22 cellular contexts compared by ENCODE assay signal in the genomic region with DNA sequence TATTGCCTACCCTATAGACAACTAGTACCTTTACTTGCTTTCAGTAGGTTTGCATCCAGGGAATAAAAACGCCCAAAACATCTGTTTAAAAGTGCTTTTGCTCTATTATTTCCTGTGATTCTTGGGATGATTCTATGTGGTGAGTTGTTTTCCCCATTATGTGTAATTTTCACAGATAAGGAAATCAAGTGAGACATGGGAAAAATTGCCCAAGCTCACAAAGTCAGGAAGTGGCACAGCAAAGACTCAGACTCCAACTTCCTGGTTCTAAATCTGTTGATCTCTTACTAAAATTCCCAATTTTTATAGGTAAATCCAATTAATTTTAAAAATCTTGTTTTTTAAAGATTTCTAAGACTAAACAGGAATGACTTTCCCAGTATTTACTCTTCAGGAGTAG.
"Had no signal": no experiment of that assay in that cellular context is flagged by ENCODE, and none has a peak within 500 bp of the region (broad histone marks: within the 10 kb centered on the region; RNA-seq: fewer than 3 reads in every experiment).

No MANE protein-coding gene starts in this region.

- DNase-seq: activated CD4-positive, alpha-beta T cell treated with anti-CD3 and anti-CD28 coated beads, Interleukin-2, amount 50 U/mL, for 1 hour; activated CD4-positive, CD25-positive, alpha-beta regulatory T cell treated with anti-CD3 and anti-CD28 coated beads, Interleukin-2, amount 50 U/mL, for 72 hours; activated CD8-positive, alpha-beta memory T cell treated with anti-CD3 and anti-CD28 coated beads, Interleukin-2, amount 50 U/mL, for 4 hours; activated gamma-delta T cell; activated T-cell treated with anti-CD3 and anti-CD28 coated beads, Interleukin-2, amount 50 U/mL, for 72 hours; adrenal gland; endodermal cell; erythroblast; heart left ventricle; immature natural killer cell; kidney glomerular epithelial cell; mesenchymal stem cell; natural killer cell; stimulated activated CD4-positive, alpha-beta T cell treated with anti-CD3 and anti-CD28 coated beads, Interleukin-4, amount 100 ng/mL, for 4 hours; testis; upper lobe of right lung had no signal

- H3K27me3 ChIP-seq: adrenal gland, gastroesophageal sphincter, heart left ventricle, testis, upper lobe of right lung had no signal

- H3K27ac Mint-ChIP-seq: activated naive CD4-positive, alpha-beta T cell treated with anti-CD3 and anti-CD28 coated beads, Interleukin-2, amount 50 U/mL, for 24 hours; activated T-cell treated with anti-CD3 and anti-CD28 coated beads, Interleukin-2, amount 50 U/mL, for 72 hours; endodermal cell; immature natural killer cell; natural killer cell; stimulated activated memory B cell treated with anti-CD40 and anti-IgM and Interleukin-4, amounts not matched to agents 10 μg/mL and 1 μg/mL and 100 μg/mL, for 72 hours; T-helper 1 cell treated with Interleukin-12 subunit alpha and Interleukin-12 subunit beta and Interleukin-4 antibody, amounts not matched to agents 30 μg/mL and 1 μg/mL, for 36 hours had no signal

- H3K36me3 Mint-ChIP-seq: activated naive CD4-positive, alpha-beta T cell treated with anti-CD3 and anti-CD28 coated beads, Interleukin-2, amount 50 U/mL, for 24 hours; natural killer cell; stimulated activated memory B cell treated with anti-CD40 and anti-IgM and Interleukin-4, amounts not matched to agents 10 μg/mL and 1 μg/mL and 100 μg/mL, for 72 hours had no signal

- H3K4me3 ChIP-seq: adrenal gland, gastroesophageal sphincter, heart left ventricle, testis, upper lobe of right lung had no signal

- H3K4me1 Mint-ChIP-seq: activated naive CD4-positive, alpha-beta T cell treated with anti-CD3 and anti-CD28 coated beads, Interleukin-2, amount 50 U/mL, for 24 hours; immature natural killer cell; natural killer cell; stimulated activated memory B cell treated with anti-CD40 and anti-IgM and Interleukin-4, amounts not matched to agents 10 μg/mL and 1 μg/mL and 100 μg/mL, for 72 hours had no signal

- H3K9me3 Mint-ChIP-seq: activated naive CD4-positive, alpha-beta T cell treated with anti-CD3 and anti-CD28 coated beads, Interleukin-2, amount 50 U/mL, for 24 hours; activated T-cell treated with anti-CD3 and anti-CD28 coated beads, Interleukin-2, amount 50 U/mL, for 72 hours; endodermal cell; natural killer cell; stimulated activated memory B cell treated with anti-CD40 and anti-IgM and Interleukin-4, amounts not matched to agents 10 μg/mL and 1 μg/mL and 100 μg/mL, for 72 hours; T-helper 1 cell treated with Interleukin-12 subunit alpha and Interleukin-12 subunit beta and Interleukin-4 antibody, amounts not matched to agents 30 μg/mL and 1 μg/mL, for 36 hours had no signal

- H2AFZ ChIP-seq: parathyroid adenoma had no signal

- H3K4me3 Mint-ChIP-seq: activated naive CD4-positive, alpha-beta T cell treated with anti-CD3 and anti-CD28 coated beads, Interleukin-2, amount 50 U/mL, for 24 hours; activated T-cell treated with anti-CD3 and anti-CD28 coated beads, Interleukin-2, amount 50 U/mL, for 72 hours; endodermal cell; immature natural killer cell; natural killer cell; stimulated activated memory B cell treated with anti-CD40 and anti-IgM and Interleukin-4, amounts not matched to agents 10 μg/mL and 1 μg/mL and 100 μg/mL, for 72 hours; T-helper 1 cell treated with Interleukin-12 subunit alpha and Interleukin-12 subunit beta and Interleukin-4 antibody, amounts not matched to agents 30 μg/mL and 1 μg/mL, for 36 hours had no signal

- H3K4me1 ChIP-seq: upper lobe of right lung had no signal

- H3K79me2 ChIP-seq: parathyroid adenoma had no signal

- H3K9me3 ChIP-seq: adrenal gland, gastroesophageal sphincter, heart left ventricle, testis, upper lobe of right lung had no signal

- H3K27ac ChIP-seq: gastroesophageal sphincter, parathyroid adenoma, testis, upper lobe of right lung, VCaP had no signal

- H3K36me3 ChIP-seq: upper lobe of right lung had no signal

- H3K27me3 Mint-ChIP-seq: activated naive CD4-positive, alpha-beta T cell treated with anti-CD3 and anti-CD28 coated beads, Interleukin-2, amount 50 U/mL, for 24 hours had no signal
